23 cellular contexts compared by ENCODE assay signal in the genomic region with DNA sequence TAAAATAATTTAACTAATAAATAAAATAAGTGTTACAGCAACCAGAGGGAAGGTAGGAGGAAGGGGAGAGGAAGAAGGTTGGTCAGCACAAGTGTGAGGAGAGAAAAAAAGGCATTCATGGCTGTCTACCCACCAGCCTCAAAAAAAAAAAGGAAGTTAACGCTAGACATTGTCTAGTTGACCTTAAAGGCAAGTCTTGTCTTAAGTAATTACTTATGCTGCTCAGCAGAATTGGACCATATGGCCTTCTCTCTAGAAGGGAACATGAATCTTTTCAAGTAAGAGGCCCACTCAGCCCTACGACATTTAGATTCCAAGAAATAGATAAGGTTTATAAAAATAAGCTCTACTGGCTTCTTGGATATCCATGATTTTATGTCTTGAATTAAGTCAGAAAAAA.
DNase-seq lines count a peak whose midpoint lies in the region; ATAC-seq and TF ChIP-seq lines count a peak whose summit lies in the region.
"Had no signal": no experiment of that assay in that cellular context is flagged by ENCODE, and none has a peak within 500 bp of the region (broad histone marks: within the 10 kb centered on the region; RNA-seq: fewer than 3 reads in every experiment).

No MANE protein-coding gene starts in this region.

- intact Hi-C loops in sciatic nerve (cut with DNase I) (no loop called here), lower lobe of right lung (cut with DNase I) (no loop called here)

- DNase-seq in DMS 273 (lab: John Stamatoyannopoulos, UW; ENCODE audit: unreplicated experiment) (peak; percentile 28), DMS 273 treated with DMSO at 0.1 percent for 48 hours (lab: John Stamatoyannopoulos, UW) (no peak), NOMO-1 treated with DMSO at 0.1 percent for 48 hours (lab: John Stamatoyannopoulos, UW; ENCODE audit: unreplicated experiment) (peak; percentile 70), WERI-Rb-1 (no peak), pons (ENCODE audit: low spot score) (peak; percentile 22), sciatic nerve (ENCODE audit: low spot score) (no peak), lower lobe of right lung (no peak)
- no peak for DNase-seq in activated CD8-positive, alpha-beta T cell treated with anti-CD3 and anti-CD28 coated beads, Interleukin-2, amount 10 ng/mL, durations not matched to agents 7 days and 5 days
- DNase-seq: AML-193; CD4-positive, CD25-positive, alpha-beta regulatory T cell; COR-L47; DMS153; GDM1; GOT3; KG1; NCI-H1105 treated with DMSO at 0.1 percent for 48 hours; NCI-H1694 treated with DMSO at 0.1 percent for 48 hours; NCI-H774 had no signal

- no peaks in the 10 kb centered on the region for H3K27me3 Mint-ChIP-seq in activated CD8-positive, alpha-beta T cell treated with anti-CD3 and anti-CD28 coated beads, Interleukin-2, amount 10 ng/mL, durations not matched to agents 7 days and 5 days (ENCODE audit: low read depth)

- POLR2A ChIA-PET in activated CD8-positive, alpha-beta T cell treated with anti-CD3 and anti-CD28 coated beads, Interleukin-2, amount 10 ng/mL, durations not matched to agents 7 days and 5 days (lab: Charles Lee), result no interaction called here

- H3K4me1 ChIP-seq in lower lobe of right lung, result no peaks in the 10 kb centered on the region

- H3K36me3 ChIP-seq in WERI-Rb-1 (no peaks in the 10 kb centered on the region), lower lobe of right lung (no peaks in the 10 kb centered on the region)

- CTCF ChIA-PET in activated CD8-positive, alpha-beta T cell treated with anti-CD3 and anti-CD28 coated beads, Interleukin-2, amount 10 ng/mL, durations not matched to agents 7 days and 5 days (lab: Charles Lee), result no interaction called here

- H3K27ac Mint-ChIP-seq in activated CD8-positive, alpha-beta T cell treated with anti-CD3 and anti-CD28 coated beads, Interleukin-2, amount 10 ng/mL, durations not matched to agents 7 days and 5 days, result no peak overlapping the region

- H3K4me3 ChIP-seq in WERI-Rb-1 (ENCODE audit: low read depth, low read length) (no peak overlapping the region), lower lobe of right lung (no peak overlapping the region)
- H3K4me3 ChIP-seq: SK-N-MC had no signal

- H3K27ac ChIP-seq in WERI-Rb-1, result peak overlapping the region; percentile 56
- no peak overlapping the region for H3K27ac ChIP-seq in lower lobe of right lung
- H3K27ac ChIP-seq: 22Rv1, SK-N-MC had no signal

- H3K4me1 Mint-ChIP-seq in activated CD8-positive, alpha-beta T cell treated with anti-CD3 and anti-CD28 coated beads, Interleukin-2, amount 10 ng/mL, durations not matched to agents 7 days and 5 days (ENCODE audit: low read depth), result no peaks in the 10 kb centered on the region
- H3K4me1 Mint-ChIP-seq: CD4-positive, CD25-positive, alpha-beta regulatory T cell had no signal

- no peak for TF ChIP-seq CTCF in WERI-Rb-1 (IDR thresholded peaks at IDR 0.05; ENCODE audit: low read depth, low read length)
- no peak for TF ChIP-seq CTCF in lower lobe of right lung (IDR thresholded peaks at IDR 0.05)

- H3K9me3 ChIP-seq in WERI-Rb-1 (ENCODE audit: severe bottlenecking) (no peaks in the 10 kb centered on the region), lower lobe of right lung (no peaks in the 10 kb centered on the region)

- ATAC-seq in sciatic nerve (no peak), lower lobe of right lung (no peak)
- ATAC-seq in activated CD8-positive, alpha-beta T cell treated with anti-CD3 and anti-CD28 coated beads, Interleukin-2, amount 10 ng/mL, durations not matched to agents 7 days and 5 days, result no peak
- ATAC-seq: HCT116, HepG2, Right ventricle myocardium inferior had no signal

- H3K27me3 ChIP-seq in WERI-Rb-1 (ENCODE audit: insufficient read depth, low read depth, severe bottlenecking), result no peaks in the 10 kb centered on the region
- no peaks in the 10 kb centered on the region for H3K27me3 ChIP-seq in lower lobe of right lung (ENCODE audit: low read depth)

- no peak overlapping the region for H3K4me3 Mint-ChIP-seq in activated CD8-positive, alpha-beta T cell treated with anti-CD3 and anti-CD28 coated beads, Interleukin-2, amount 10 ng/mL, durations not matched to agents 7 days and 5 days
- H3K4me3 Mint-ChIP-seq: CD4-positive, CD25-positive, alpha-beta regulatory T cell had no signal

- no peaks in the 10 kb centered on the region for H3K36me3 Mint-ChIP-seq in activated CD8-positive, alpha-beta T cell treated with anti-CD3 and anti-CD28 coated beads, Interleukin-2, amount 10 ng/mL, durations not matched to agents 7 days and 5 days (ENCODE audit: low read depth)
- H3K36me3 Mint-ChIP-seq: CD4-positive, CD25-positive, alpha-beta regulatory T cell had no signal

- H3K9me3 Mint-ChIP-seq in activated CD8-positive, alpha-beta T cell treated with anti-CD3 and anti-CD28 coated beads, Interleukin-2, amount 10 ng/mL, durations not matched to agents 7 days and 5 days (ENCODE audit: insufficient read depth), result no peaks in the 10 kb centered on the region
- H3K9me3 Mint-ChIP-seq: CD4-positive, CD25-positive, alpha-beta regulatory T cell had no signal

Comparison
In these comparisons a context has a peak if more than half of its experiments do, and no peak if none do; other contexts are left out.
1. DNase-seq: peak in DMS 273 (single experiment), NOMO-1 treated with DMSO at 0.1 percent for 48 hours (single experiment) and pons (single experiment); none in DMS 273 treated with DMSO at 0.1 percent for 48 hours (single experiment), WERI-Rb-1 (single experiment), sciatic nerve (single experiment), activated CD8-positive, alpha-beta T cell treated with anti-CD3 and anti-CD28 coated beads, Interleukin-2, amount 10 ng/mL, durations not matched to agents 7 days and 5 days (single experiment) and lower lobe of right lung (single experiment).